ENCODE assay signal across 1 cellular context in the genomic region with DNA sequence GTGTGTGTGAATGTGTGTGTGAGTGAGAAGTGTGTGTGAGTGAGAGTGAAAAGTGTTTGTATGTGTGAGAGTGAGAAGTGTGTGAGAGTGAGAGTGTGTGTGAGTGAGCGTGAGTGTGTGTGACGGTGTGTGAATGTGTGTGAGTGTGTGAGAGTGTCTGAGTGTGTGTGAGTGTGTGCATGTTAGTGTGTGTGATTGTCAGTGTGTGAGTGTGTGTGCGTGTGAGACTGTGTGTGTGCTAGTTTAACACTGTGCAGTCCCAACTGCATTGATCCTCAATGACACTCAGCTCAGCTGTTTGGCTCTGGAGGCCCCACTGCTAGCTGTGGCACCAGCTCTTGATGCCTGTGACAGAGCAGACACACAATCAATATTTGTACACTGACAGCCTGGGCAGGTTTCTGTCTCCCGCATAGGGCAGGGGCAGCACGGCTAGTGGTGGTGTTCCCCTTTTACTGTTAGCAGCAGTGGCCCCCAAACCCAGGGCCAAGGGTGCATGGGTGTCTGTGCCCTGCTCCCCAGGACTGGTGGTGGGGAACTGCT.
TF ChIP-seq lines count a peak whose summit lies in the region.

No MANE protein-coding gene starts in this region.

TF ChIP-seq in HepG2, 621 proteins besides CTCF, POLR2A, EP300 and RAD21 (continued from another document and continues in another):
- TF ChIP-seq, protein P1, sequence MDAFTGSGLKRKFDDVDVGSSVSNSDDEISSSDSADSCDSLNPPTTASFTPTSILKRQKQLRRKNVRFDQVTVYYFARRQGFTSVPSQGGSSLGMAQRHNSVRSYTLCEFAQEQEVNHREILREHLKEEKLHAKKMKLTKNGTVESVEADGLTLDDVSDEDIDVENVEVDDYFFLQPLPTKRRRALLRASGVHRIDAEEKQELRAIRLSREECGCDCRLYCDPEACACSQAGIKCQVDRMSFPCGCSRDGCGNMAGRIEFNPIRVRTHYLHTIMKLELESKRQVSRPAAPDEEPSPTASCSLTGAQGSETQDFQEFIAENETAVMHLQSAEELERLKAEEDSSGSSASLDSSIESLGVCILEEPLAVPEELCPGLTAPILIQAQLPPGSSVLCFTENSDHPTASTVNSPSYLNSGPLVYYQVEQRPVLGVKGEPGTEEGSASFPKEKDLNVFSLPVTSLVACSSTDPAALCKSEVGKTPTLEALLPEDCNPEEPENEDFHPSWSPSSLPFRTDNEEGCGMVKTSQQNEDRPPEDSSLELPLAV (CRISPR knock-in tag; conservative IDR thresholded peaks at IDR 0.05; ENCODE audit: low read depth): 0 out of 2 replicates have a peak, but pooled peaks have one; percentile 4
- TF ChIP-seq KMT2B (CRISPR knock-in tag; IDR thresholded peaks at IDR 0.05) (no peak), ZSCAN21 (CRISPR knock-in tag; IDR thresholded peaks at IDR 0.05; ENCODE audit: borderline replicate concordance) (0 out of 2 replicates have a peak, but pooled peaks have one; percentile 51), ZNF883 (CRISPR knock-in tag; IDR thresholded peaks at IDR 0.05; ENCODE audit: not compliant biosample characterization) (peak; percentile 14), HNF4G (IDR thresholded peaks at IDR 0.05; ENCODE audit: borderline replicate concordance, low read depth, low read length) (no peak), HNF4G (CRISPR knock-in tag; IDR thresholded peaks at IDR 0.05; ENCODE audit: borderline replicate concordance, low read depth) (0 out of 2 replicates have a peak, but pooled peaks have one; percentile 18), ZNF17 (CRISPR knock-in tag; IDR thresholded peaks at IDR 0.05) (no peak), ZNF607 (CRISPR knock-in tag; IDR thresholded peaks at IDR 0.05; ENCODE audit: borderline replicate concordance) (no peak), NR1H2 (CRISPR knock-in tag; IDR thresholded peaks at IDR 0.05; ENCODE audit: borderline replicate concordance, low read depth) (peak; percentile 45; the same call in 1 of the 2 replicates), HES4 (CRISPR knock-in tag; IDR thresholded peaks at IDR 0.05; ENCODE audit: borderline replicate concordance) (no peak), ZNF251 (CRISPR knock-in tag; IDR thresholded peaks at IDR 0.05) (no peak), FOXP1 (IDR thresholded peaks at IDR 0.05) (no peak), FOXP1 (CRISPR knock-in tag; IDR thresholded peaks at IDR 0.05) (peak; percentile 59; the same call in 1 of the 2 replicates), KAT2B (IDR thresholded peaks at IDR 0.05; ENCODE audit: borderline replicate concordance, low read depth, low read length) (peak; percentile 34; the same call in 1 of the 2 replicates), NFYB (CRISPR knock-in tag; IDR thresholded peaks at IDR 0.05) (no peak), BORCS8-MEF2B (CRISPR knock-in tag; IDR thresholded peaks at IDR 0.05) (peak; percentile 50), CAMTA2 (CRISPR knock-in tag; IDR thresholded peaks at IDR 0.05; ENCODE audit: borderline replicate concordance) (0 out of 2 replicates have a peak, but pooled peaks have one; percentile 46), GATAD2A (CRISPR knock-in tag; IDR thresholded peaks at IDR 0.05) (peak; percentile 58), ELF1 (CRISPR knock-in tag; IDR thresholded peaks at IDR 0.05) (no peak), AGO1 (IDR thresholded peaks at IDR 0.05; ENCODE audit: low read depth, low read length, poor library complexity, severe bottlenecking) (no peak), AHR (CRISPR knock-in tag; IDR thresholded peaks at IDR 0.05) (no peak), HDAC1 (CRISPR knock-in tag; IDR thresholded peaks at IDR 0.05) (peak; percentile 74; the same call in 1 of the 2 replicates), ZNF557 (CRISPR knock-in tag; IDR thresholded peaks at IDR 0.05) (no peak), ZMAT3 (CRISPR knock-in tag; conservative IDR thresholded peaks at IDR 0.05) (0 out of 2 replicates have a peak, but pooled peaks have one; percentile 58), ZNF644 (CRISPR knock-in tag; IDR thresholded peaks at IDR 0.05; ENCODE audit: low read depth) (no peak), MEIS1 (CRISPR knock-in tag; IDR thresholded peaks at IDR 0.05; ENCODE audit: borderline replicate concordance) (0 out of 2 replicates have a peak, but pooled peaks have one; percentile 53), ZNF468 (CRISPR knock-in tag; IDR thresholded peaks at IDR 0.05) (no peak), DNMT3B (CRISPR knock-in tag; conservative IDR thresholded peaks at IDR 0.05) (no peak), ARNT (IDR thresholded peaks at IDR 0.05) (0 out of 2 replicates have a peak, but pooled peaks have one; percentile 3), ZSCAN20 (CRISPR knock-in tag; IDR thresholded peaks at IDR 0.05; ENCODE audit: borderline replicate concordance) (no peak), ZNF550 (CRISPR knock-in tag; IDR thresholded peaks at IDR 0.05; ENCODE audit: borderline replicate concordance) (peak; percentile 20; the same call in 1 of the 2 replicates), NONO (IDR thresholded peaks at IDR 0.05) (no peak), NONO (CRISPR knock-in tag; conservative IDR thresholded peaks at IDR 0.05) (peak; percentile 15; the same call in 1 of the 2 replicates), SAP130 (CRISPR knock-in tag; IDR thresholded peaks at IDR 0.05; ENCODE audit: low read depth) (peak; percentile 74), JARID2 (CRISPR knock-in tag; IDR thresholded peaks at IDR 0.05; ENCODE audit: insufficient replicate concordance) (no peak), PAX8 (CRISPR knock-in tag; IDR thresholded peaks at IDR 0.05; ENCODE audit: borderline replicate concordance) (no peak), ZNF703 (CRISPR knock-in tag; IDR thresholded peaks at IDR 0.05; ENCODE audit: borderline replicate concordance) (no peak), ZNF749 (CRISPR knock-in tag; IDR thresholded peaks at IDR 0.05; ENCODE audit: borderline replicate concordance) (peak; percentile 45; the same call in 1 of the 2 replicates), YEATS2 (CRISPR knock-in tag; IDR thresholded peaks at IDR 0.05; ENCODE audit: borderline replicate concordance) (no peak), HOXD1 (CRISPR knock-in tag; IDR thresholded peaks at IDR 0.05) (no peak), SIN3B (IDR thresholded peaks at IDR 0.05; ENCODE audit: low read length) (no peak), HMG20A (CRISPR knock-in tag; IDR thresholded peaks at IDR 0.05; ENCODE audit: borderline replicate concordance) (peak; percentile 31; the same call in 1 of the 2 replicates), ONECUT2 (CRISPR knock-in tag; IDR thresholded peaks at IDR 0.05) (peak; percentile 83), CREM (IDR thresholded peaks at IDR 0.05) (no peak; the same call in 1 of the 2 replicates), CREM (CRISPR knock-in tag; IDR thresholded peaks at IDR 0.05) (no peak), RXRA (CRISPR knock-in tag; IDR thresholded peaks at IDR 0.05) (peak; percentile 29; the same call in 1 of the 2 replicates), ZNF333 (CRISPR knock-in tag; IDR thresholded peaks at IDR 0.05; ENCODE audit: borderline replicate concordance) (peak; percentile 48; the same call in 1 of the 2 replicates), KDM1A (CRISPR knock-in tag; IDR thresholded peaks at IDR 0.05) (no peak), RBM39 (IDR thresholded peaks at IDR 0.05; ENCODE audit: low read depth, low read length, poor library complexity, severe bottlenecking) (no peak), MED1 (CRISPR knock-in tag; IDR thresholded peaks at IDR 0.05) (peak; percentile 47), ZNF619 (CRISPR knock-in tag; IDR thresholded peaks at IDR 0.05) (peak; percentile 20; the same call in 1 of the 2 replicates)
- TF ChIP-seq, protein P2, sequence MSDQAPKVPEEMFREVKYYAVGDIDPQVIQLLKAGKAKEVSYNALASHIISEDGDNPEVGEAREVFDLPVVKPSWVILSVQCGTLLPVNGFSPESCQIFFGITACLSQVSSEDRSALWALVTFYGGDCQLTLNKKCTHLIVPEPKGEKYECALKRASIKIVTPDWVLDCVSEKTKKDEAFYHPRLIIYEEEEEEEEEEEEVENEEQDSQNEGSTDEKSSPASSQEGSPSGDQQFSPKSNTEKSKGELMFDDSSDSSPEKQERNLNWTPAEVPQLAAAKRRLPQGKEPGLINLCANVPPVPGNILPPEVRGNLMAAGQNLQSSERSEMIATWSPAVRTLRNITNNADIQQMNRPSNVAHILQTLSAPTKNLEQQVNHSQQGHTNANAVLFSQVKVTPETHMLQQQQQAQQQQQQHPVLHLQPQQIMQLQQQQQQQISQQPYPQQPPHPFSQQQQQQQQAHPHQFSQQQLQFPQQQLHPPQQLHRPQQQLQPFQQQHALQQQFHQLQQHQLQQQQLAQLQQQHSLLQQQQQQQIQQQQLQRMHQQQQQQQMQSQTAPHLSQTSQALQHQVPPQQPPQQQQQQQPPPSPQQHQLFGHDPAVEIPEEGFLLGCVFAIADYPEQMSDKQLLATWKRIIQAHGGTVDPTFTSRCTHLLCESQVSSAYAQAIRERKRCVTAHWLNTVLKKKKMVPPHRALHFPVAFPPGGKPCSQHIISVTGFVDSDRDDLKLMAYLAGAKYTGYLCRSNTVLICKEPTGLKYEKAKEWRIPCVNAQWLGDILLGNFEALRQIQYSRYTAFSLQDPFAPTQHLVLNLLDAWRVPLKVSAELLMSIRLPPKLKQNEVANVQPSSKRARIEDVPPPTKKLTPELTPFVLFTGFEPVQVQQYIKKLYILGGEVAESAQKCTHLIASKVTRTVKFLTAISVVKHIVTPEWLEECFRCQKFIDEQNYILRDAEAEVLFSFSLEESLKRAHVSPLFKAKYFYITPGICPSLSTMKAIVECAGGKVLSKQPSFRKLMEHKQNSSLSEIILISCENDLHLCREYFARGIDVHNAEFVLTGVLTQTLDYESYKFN (CRISPR knock-in tag; conservative IDR thresholded peaks at IDR 0.05): peak; percentile 48; the same call in 1 of the 2 replicates
- TF ChIP-seq, protein P3, sequence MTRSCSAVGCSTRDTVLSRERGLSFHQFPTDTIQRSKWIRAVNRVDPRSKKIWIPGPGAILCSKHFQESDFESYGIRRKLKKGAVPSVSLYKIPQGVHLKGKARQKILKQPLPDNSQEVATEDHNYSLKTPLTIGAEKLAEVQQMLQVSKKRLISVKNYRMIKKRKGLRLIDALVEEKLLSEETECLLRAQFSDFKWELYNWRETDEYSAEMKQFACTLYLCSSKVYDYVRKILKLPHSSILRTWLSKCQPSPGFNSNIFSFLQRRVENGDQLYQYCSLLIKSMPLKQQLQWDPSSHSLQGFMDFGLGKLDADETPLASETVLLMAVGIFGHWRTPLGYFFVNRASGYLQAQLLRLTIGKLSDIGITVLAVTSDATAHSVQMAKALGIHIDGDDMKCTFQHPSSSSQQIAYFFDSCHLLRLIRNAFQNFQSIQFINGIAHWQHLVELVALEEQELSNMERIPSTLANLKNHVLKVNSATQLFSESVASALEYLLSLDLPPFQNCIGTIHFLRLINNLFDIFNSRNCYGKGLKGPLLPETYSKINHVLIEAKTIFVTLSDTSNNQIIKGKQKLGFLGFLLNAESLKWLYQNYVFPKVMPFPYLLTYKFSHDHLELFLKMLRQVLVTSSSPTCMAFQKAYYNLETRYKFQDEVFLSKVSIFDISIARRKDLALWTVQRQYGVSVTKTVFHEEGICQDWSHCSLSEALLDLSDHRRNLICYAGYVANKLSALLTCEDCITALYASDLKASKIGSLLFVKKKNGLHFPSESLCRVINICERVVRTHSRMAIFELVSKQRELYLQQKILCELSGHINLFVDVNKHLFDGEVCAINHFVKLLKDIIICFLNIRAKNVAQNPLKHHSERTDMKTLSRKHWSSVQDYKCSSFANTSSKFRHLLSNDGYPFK (CRISPR knock-in tag; IDR thresholded peaks at IDR 0.05; ENCODE audit: borderline replicate concordance): 0 out of 2 replicates have a peak, but pooled peaks have one; percentile 12
- TF ChIP-seq, protein P4, sequence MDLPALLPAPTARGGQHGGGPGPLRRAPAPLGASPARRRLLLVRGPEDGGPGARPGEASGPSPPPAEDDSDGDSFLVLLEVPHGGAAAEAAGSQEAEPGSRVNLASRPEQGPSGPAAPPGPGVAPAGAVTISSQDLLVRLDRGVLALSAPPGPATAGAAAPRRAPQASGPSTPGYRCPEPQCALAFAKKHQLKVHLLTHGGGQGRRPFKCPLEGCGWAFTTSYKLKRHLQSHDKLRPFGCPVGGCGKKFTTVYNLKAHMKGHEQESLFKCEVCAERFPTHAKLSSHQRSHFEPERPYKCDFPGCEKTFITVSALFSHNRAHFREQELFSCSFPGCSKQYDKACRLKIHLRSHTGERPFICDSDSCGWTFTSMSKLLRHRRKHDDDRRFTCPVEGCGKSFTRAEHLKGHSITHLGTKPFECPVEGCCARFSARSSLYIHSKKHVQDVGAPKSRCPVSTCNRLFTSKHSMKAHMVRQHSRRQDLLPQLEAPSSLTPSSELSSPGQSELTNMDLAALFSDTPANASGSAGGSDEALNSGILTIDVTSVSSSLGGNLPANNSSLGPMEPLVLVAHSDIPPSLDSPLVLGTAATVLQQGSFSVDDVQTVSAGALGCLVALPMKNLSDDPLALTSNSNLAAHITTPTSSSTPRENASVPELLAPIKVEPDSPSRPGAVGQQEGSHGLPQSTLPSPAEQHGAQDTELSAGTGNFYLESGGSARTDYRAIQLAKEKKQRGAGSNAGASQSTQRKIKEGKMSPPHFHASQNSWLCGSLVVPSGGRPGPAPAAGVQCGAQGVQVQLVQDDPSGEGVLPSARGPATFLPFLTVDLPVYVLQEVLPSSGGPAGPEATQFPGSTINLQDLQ (CRISPR knock-in tag; IDR thresholded peaks at IDR 0.05): peak; percentile 80; the same call in 1 of the 2 replicates
- TF ChIP-seq, protein P5, sequence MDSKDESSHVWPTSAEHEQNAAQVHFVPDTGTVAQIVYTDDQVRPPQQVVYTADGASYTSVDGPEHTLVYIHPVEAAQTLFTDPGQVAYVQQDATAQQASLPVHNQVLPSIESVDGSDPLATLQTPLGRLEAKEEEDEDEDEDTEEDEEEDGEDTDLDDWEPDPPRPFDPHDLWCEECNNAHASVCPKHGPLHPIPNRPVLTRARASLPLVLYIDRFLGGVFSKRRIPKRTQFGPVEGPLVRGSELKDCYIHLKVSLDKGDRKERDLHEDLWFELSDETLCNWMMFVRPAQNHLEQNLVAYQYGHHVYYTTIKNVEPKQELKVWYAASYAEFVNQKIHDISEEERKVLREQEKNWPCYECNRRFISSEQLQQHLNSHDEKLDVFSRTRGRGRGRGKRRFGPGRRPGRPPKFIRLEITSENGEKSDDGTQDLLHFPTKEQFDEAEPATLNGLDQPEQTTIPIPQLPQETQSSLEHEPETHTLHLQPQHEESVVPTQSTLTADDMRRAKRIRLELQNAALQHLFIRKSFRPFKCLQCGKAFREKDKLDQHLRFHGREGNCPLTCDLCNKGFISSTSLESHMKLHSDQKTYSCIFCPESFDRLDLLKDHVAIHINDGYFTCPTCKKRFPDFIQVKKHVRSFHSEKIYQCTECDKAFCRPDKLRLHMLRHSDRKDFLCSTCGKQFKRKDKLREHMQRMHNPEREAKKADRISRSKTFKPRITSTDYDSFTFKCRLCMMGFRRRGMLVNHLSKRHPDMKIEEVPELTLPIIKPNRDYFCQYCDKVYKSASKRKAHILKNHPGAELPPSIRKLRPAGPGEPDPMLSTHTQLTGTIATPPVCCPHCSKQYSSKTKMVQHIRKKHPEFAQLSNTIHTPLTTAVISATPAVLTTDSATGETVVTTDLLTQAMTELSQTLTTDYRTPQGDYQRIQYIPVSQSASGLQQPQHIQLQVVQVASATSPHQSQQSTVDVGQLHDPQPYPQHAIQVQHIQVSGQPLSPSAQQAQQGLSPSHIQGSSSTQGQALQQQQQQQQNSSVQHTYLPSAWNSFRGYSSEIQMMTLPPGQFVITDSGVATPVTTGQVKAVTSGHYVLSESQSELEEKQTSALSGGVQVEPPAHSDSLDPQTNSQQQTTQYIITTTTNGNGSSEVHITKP (CRISPR knock-in tag; IDR thresholded peaks at IDR 0.05; ENCODE audit: low read depth): no peak
- TF ChIP-seq, protein P6, sequence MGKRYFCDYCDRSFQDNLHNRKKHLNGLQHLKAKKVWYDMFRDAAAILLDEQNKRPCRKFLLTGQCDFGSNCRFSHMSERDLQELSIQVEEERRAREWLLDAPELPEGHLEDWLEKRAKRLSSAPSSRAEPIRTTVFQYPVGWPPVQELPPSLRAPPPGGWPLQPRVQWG (CRISPR knock-in tag; IDR thresholded peaks at IDR 0.05; ENCODE audit: borderline replicate concordance, low read depth): no peak
